In the genomic region with DNA sequence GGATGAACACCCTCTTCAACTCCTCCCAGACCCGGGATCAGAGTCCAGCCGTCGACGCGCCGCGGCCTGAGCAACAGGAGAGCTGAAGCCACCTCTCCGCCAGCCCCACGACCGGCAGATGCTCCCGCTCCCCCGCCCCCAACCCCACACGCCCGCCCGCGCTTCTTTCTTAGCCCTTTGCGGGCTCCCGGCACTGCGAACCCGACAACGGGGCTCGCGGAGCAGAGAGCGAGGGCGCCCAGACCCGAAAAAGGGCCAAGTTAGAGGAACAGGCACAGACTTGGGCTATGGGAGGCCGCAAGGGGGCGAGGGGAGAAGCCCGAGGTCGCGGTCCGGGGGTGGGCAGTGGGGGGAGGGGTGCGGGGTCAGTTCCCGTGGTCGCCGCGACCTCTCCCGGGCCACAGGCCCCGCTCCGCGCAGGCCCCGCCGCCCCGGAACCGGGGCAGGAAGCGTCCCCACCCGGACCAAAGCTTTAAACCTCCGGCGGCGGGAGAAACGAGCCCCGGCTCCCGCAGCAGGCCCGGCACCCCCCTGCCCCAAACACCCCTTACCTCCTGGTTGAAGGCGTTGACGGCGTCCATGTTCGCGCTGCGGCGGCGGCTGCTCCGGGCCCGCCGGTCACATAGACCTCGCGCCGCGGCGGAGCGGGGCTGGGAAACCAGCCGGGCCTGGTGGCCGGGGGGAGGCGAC, we compare ENCODE assay signal across 8 cellular contexts. TPM values are rescaled to one million over a fixed set of nuclear protein-coding genes. Genes with fewer than 3 reads are reported as not detected.
DNase-seq lines count a peak whose midpoint lies in the region; ATAC-seq and TF ChIP-seq lines count a peak whose summit lies in the region.

No MANE protein-coding gene starts in this region.

- POLR2A ChIA-PET in activated CD4-positive, alpha-beta memory T cell treated with anti-CD3 and anti-CD28 coated beads for 36 hours (lab: Charles Lee), result no interaction called here

- WGBS in mesodermal cell (ENCODE audit: insufficient coverage in 2 of 2), 2 experiments, result 0% methylated on average over 32 to 40 of the region's 74 CpGs

- H3K4me3 Mint-ChIP-seq in activated CD4-positive, alpha-beta memory T cell treated with anti-CD3 and anti-CD28 coated beads for 36 hours, result peak overlapping the region; percentile 86

- peak; percentile 66 for DNase-seq in GM03348 (ENCODE audit: low spot score)
- no peak for DNase-seq in LNCaP clone FGC (ENCODE audit: low read depth)
- DNase-seq in activated CD4-positive, alpha-beta memory T cell treated with anti-CD3 and anti-CD28 coated beads for 36 hours, result peak; percentile 63
- peak; percentile 32 for DNase-seq in effector CD4-positive, alpha-beta T cell
- peak; percentile 56 for DNase-seq in stimulated activated CD8-positive, alpha-beta memory T cell treated with anti-CD3 and anti-CD28 coated beads, Interleukin-4, amount 100 ng/mL, for 48 hours

- H3K27me3 Mint-ChIP-seq in activated CD4-positive, alpha-beta memory T cell treated with anti-CD3 and anti-CD28 coated beads for 36 hours, result no peaks in the 10 kb centered on the region

- peaks cover 11% of the 10 kb centered on the region for H3K4me1 Mint-ChIP-seq in activated CD4-positive, alpha-beta memory T cell treated with anti-CD3 and anti-CD28 coated beads for 36 hours (ENCODE audit: low read depth)

- peak; percentile 22 for ATAC-seq in GM21723 (IDR thresholded peaks at IDR 0.05; ENCODE audit: unreplicated experiment)
- no peak for ATAC-seq in GM18858 (IDR thresholded peaks at IDR 0.05; ENCODE audit: unreplicated experiment)

- peaks cover 14% of the 10 kb centered on the region for H3K4me1 ChIP-seq in mesodermal cell (ENCODE audit: control insufficient read depth, insufficient read depth, low read length, poor library complexity, severe bottlenecking)

- peak overlapping the region; percentile 92 for H3K27ac ChIP-seq in mesodermal cell (ENCODE audit: low read depth, low read length, severe bottlenecking)

- no peaks in the 10 kb centered on the region for H3K9me3 Mint-ChIP-seq in activated CD4-positive, alpha-beta memory T cell treated with anti-CD3 and anti-CD28 coated beads for 36 hours

- TF ChIP-seq CTCF in LNCaP clone FGC (IDR thresholded peaks at IDR 0.05; ENCODE audit: control insufficient read depth, extremely low read depth, insufficient read depth), result no peak

- H3K4me3 ChIP-seq in LNCaP clone FGC (ENCODE audit: low read depth, low read length) (peak overlapping the region; percentile 67), mesodermal cell (ENCODE audit: extremely low read depth, insufficient read depth, low read length, poor library complexity, severe bottlenecking) (peak overlapping the region; percentile 91)

- H3K9me3 ChIP-seq in mesodermal cell (ENCODE audit: control insufficient read depth, low read length), result no peaks in the 10 kb centered on the region

- peaks cover 29% of the 10 kb centered on the region for H3K36me3 ChIP-seq in mesodermal cell (ENCODE audit: control insufficient read depth, insufficient read depth, low read length)

- intact Hi-C loops in activated CD4-positive, alpha-beta memory T cell treated with anti-CD3 and anti-CD28 coated beads for 36 hours (cut with micrococcal nuclease), result loop anchor here (1.0 to 5.0 kb wide), 5 partner anchors 17 to 1014 kb away; partner anchors contain the start of gene KRTAP21-3

- peak overlapping the region; percentile 76 for H3K27ac Mint-ChIP-seq in activated CD4-positive, alpha-beta memory T cell treated with anti-CD3 and anti-CD28 coated beads for 36 hours

- CTCF ChIA-PET in activated CD4-positive, alpha-beta memory T cell treated with anti-CD3 and anti-CD28 coated beads for 36 hours (lab: Charles Lee), result no interaction called here

- peaks cover 5% of the 10 kb centered on the region for H3K36me3 Mint-ChIP-seq in activated CD4-positive, alpha-beta memory T cell treated with anti-CD3 and anti-CD28 coated beads for 36 hours

RNA-seq across cellular contexts. Expression of gene SCAF4, which starts 0.7 kb away (rescaled TPM):
- 10 to 100 TPM; 38.0 to 39.4 TPM for total RNA-seq in activated CD4-positive, alpha-beta memory T cell treated with anti-CD3 and anti-CD28 coated beads for 36 hours
- polyA plus RNA-seq in mesodermal cell (2013, experiment 1 of 2), result 30.3 TPM
- polyA plus RNA-seq in mesodermal cell (2013, experiment 2 of 2), result 27.0 TPM
